ENCODE assay signal across 17 cellular contexts in genomic region chr14:22185191-22185590, GRCh38.
DNase-seq lines count a peak whose midpoint lies in the region; ATAC-seq and TF ChIP-seq lines count a peak whose summit lies in the region.
"Had no signal": no experiment of that assay in that cellular context is flagged by ENCODE, and none has a peak within 500 bp of the region (broad histone marks: within the 10 kb centered on the region; RNA-seq: fewer than 3 reads in every experiment).

No MANE protein-coding gene starts in this region.

- no peaks in the 10 kb centered on the region for H4K20me1 ChIP-seq in DOHH2 (ENCODE audit: control insufficient read depth, insufficient read depth, low read depth, low read length)

- H3K27me3 Mint-ChIP-seq in stimulated activated naive CD8-positive, alpha-beta T cell treated with anti-CD3 and anti-CD28 coated beads, Interleukin-15, amount 100 ng/mL, for 72 hours = no peaks in the 10 kb centered on the region

- H3K4me3 Mint-ChIP-seq in stimulated activated naive CD8-positive, alpha-beta T cell treated with anti-CD3 and anti-CD28 coated beads, Interleukin-15, amount 100 ng/mL, for 72 hours = no peak overlapping the region
- H3K4me3 Mint-ChIP-seq: GM23338; IgD-negative memory B cell; stimulated activated effector memory CD8-positive, alpha-beta T cell treated with anti-CD3 and anti-CD28 coated beads, Interleukin-12 subunit alpha, Interleukin-12 subunit beta, amount 100 ng/mL, for 72 hours; type B pancreatic cell had no signal

- DNase-seq in NCI-H446 treated with DMSO at 0.1 percent for 48 hours (lab: John Stamatoyannopoulos, UW) = peak; percentile 32
- DNase-seq in choroid plexus epithelial cell (ENCODE audit: low read depth) = peak; percentile 77
- peak; percentile 85 for DNase-seq in kidney tubule cell (ENCODE audit: low spot score)
- no peak for DNase-seq in WERI-Rb-1
- no peak for DNase-seq in activated naive CD4-positive, alpha-beta T cell (lab: John Stamatoyannopoulos, UW)
- DNase-seq in caudate nucleus (lab: John Stamatoyannopoulos, UW) = no peak
- no peak for DNase-seq in stimulated activated naive CD8-positive, alpha-beta T cell treated with anti-CD3 and anti-CD28 coated beads, Interleukin-15, amount 100 ng/mL, for 72 hours
- DNase-seq: activated naive CD4-positive, alpha-beta T cell treated with Interleukin-2 at 50 U/mL for 16 hours; body of pancreas; midbrain; NCI-H1417 treated with DMSO at 0.1 percent for 48 hours; occipital lobe had no signal

- H3K36me3 ChIP-seq in DOHH2 (ENCODE audit: control insufficient read depth, low read length) = no peaks in the 10 kb centered on the region
- no peaks in the 10 kb centered on the region for H3K36me3 ChIP-seq in WERI-Rb-1

- no peaks in the 10 kb centered on the region for H3K9me2 ChIP-seq in DOHH2 (replicated peaks; ENCODE audit: control insufficient read depth, low read length)

- H3K9me3 Mint-ChIP-seq in stimulated activated naive CD8-positive, alpha-beta T cell treated with anti-CD3 and anti-CD28 coated beads, Interleukin-15, amount 100 ng/mL, for 72 hours = no peaks in the 10 kb centered on the region
- H3K9me3 Mint-ChIP-seq: GM23338; IgD-negative memory B cell; stimulated activated effector memory CD8-positive, alpha-beta T cell treated with anti-CD3 and anti-CD28 coated beads, Interleukin-12 subunit alpha, Interleukin-12 subunit beta, amount 100 ng/mL, for 72 hours; type B pancreatic cell had no signal

- no peak overlapping the region for H3K4me2 ChIP-seq in DOHH2 (ENCODE audit: low read length)
- H3K4me2 ChIP-seq: GM23338 had no signal

- H3K9me3 ChIP-seq in DOHH2 (ENCODE audit: control insufficient read depth, insufficient read depth, low read length) = no peaks in the 10 kb centered on the region
- no peaks in the 10 kb centered on the region for H3K9me3 ChIP-seq in WERI-Rb-1 (ENCODE audit: severe bottlenecking)
- H3K9me3 ChIP-seq: body of pancreas had no signal

- no peak overlapping the region for H3K27ac Mint-ChIP-seq in stimulated activated naive CD8-positive, alpha-beta T cell treated with anti-CD3 and anti-CD28 coated beads, Interleukin-15, amount 100 ng/mL, for 72 hours
- H3K27ac Mint-ChIP-seq: GM23338; IgD-negative memory B cell; stimulated activated effector memory CD8-positive, alpha-beta T cell treated with anti-CD3 and anti-CD28 coated beads, Interleukin-12 subunit alpha, Interleukin-12 subunit beta, amount 100 ng/mL, for 72 hours; type B pancreatic cell had no signal

- no peak overlapping the region for H3K27ac ChIP-seq in DOHH2 (ENCODE audit: low read depth, low read length)
- no peak overlapping the region for H3K27ac ChIP-seq in WERI-Rb-1
- H3K27ac ChIP-seq in caudate nucleus (ENCODE audit: low read depth, low read length) = no peak overlapping the region
- H3K27ac ChIP-seq: body of pancreas had no signal

- H3F3A ChIP-seq in DOHH2 (ENCODE audit: control insufficient read depth, insufficient read depth) = no peaks in the 10 kb centered on the region

- H3K27me3 ChIP-seq in DOHH2 (ENCODE audit: control insufficient read depth, low read length) (0 out of 2 replicates have a peak, but pooled peaks cover 5% of the 10 kb centered on the region), WERI-Rb-1 (ENCODE audit: insufficient read depth, low read depth, severe bottlenecking) (peaks cover 40% of the 10 kb centered on the region)
- H3K27me3 ChIP-seq: body of pancreas had no signal

- H3K4me3 ChIP-seq in DOHH2 (ENCODE audit: low read length) = no peak overlapping the region
- H3K4me3 ChIP-seq in choroid plexus epithelial cell (ENCODE audit: low read depth, low read length) = no peak overlapping the region
- H3K4me3 ChIP-seq in WERI-Rb-1 (ENCODE audit: low read depth, low read length) = no peak overlapping the region
- H3K4me3 ChIP-seq: body of pancreas, GM23338 had no signal

- H3K4me1 Mint-ChIP-seq in stimulated activated naive CD8-positive, alpha-beta T cell treated with anti-CD3 and anti-CD28 coated beads, Interleukin-15, amount 100 ng/mL, for 72 hours = peaks cover 2% of the 10 kb centered on the region
- H3K4me1 Mint-ChIP-seq: GM23338; IgD-negative memory B cell; stimulated activated effector memory CD8-positive, alpha-beta T cell treated with anti-CD3 and anti-CD28 coated beads, Interleukin-12 subunit alpha, Interleukin-12 subunit beta, amount 100 ng/mL, for 72 hours had no signal

- peak; percentile 15 for TF ChIP-seq CTCF in DOHH2 (IDR thresholded peaks at IDR 0.05; ENCODE audit: low read depth, low read length, poor library complexity, severe bottlenecking)
- TF ChIP-seq CTCF in choroid plexus epithelial cell (conservative IDR thresholded peaks at IDR 0.05; ENCODE audit: low read depth, low read length) = peak; percentile 36
- TF ChIP-seq CTCF in WERI-Rb-1 (IDR thresholded peaks at IDR 0.05; ENCODE audit: low read depth, low read length) = no peak

- no peaks in the 10 kb centered on the region for H3K4me1 ChIP-seq in DOHH2 (ENCODE audit: control insufficient read depth, low read length)
- H3K4me1 ChIP-seq: body of pancreas had no signal

- H3K79me2 ChIP-seq in DOHH2 (ENCODE audit: control insufficient read depth, low read length) = no peaks in the 10 kb centered on the region

- no peak for ATAC-seq in stimulated activated naive CD8-positive, alpha-beta T cell treated with anti-CD3 and anti-CD28 coated beads, Interleukin-15, amount 100 ng/mL, for 72 hours
- ATAC-seq: body of pancreas, GM23338 had no signal

Comparison
In these comparisons a context has a peak if more than half of its experiments do, and no peak if none do; other contexts are left out.
1. DNase-seq: peak in NCI-H446 treated with DMSO at 0.1 percent for 48 hours (single experiment), choroid plexus epithelial cell (single experiment) and kidney tubule cell (single experiment); none in WERI-Rb-1 (single experiment), activated naive CD4-positive, alpha-beta T cell (0 of 4), caudate nucleus (0 of 61) and stimulated activated naive CD8-positive, alpha-beta T cell treated with anti-CD3 and anti-CD28 coated beads, Interleukin-15, amount 100 ng/mL, for 72 hours (0 of 2).